2 cellular contexts compared by ENCODE assay signal in genomic region chr15:42364529-42364928, GRCh38.
TF ChIP-seq lines count a peak whose summit lies in the region.

No MANE protein-coding gene starts in this region.

TF ChIP-seq in endothelial cell of umbilical vein, 7 proteins besides CTCF, POLR2A, EP300 and RAD21 (continued from another document):
- TF ChIP-seq EZH2 (IDR thresholded peaks at IDR 0.05; ENCODE audit: borderline replicate concordance, low read depth, low read length, severe bottlenecking): no peak
- no peak for TF ChIP-seq GATA2 (IDR thresholded peaks at IDR 0.05; ENCODE audit: insufficient read depth, insufficient read length, low read depth, low read length)
- TF ChIP-seq FOS (IDR thresholded peaks at IDR 0.05; ENCODE audit: borderline replicate concordance, insufficient read depth, low read length): no peak
- no peak for TF ChIP-seq MAX (IDR thresholded peaks at IDR 0.05; ENCODE audit: insufficient read depth, insufficient read length)

TF ChIP-seq in GM23338, 12 proteins besides CTCF, POLR2A, EP300 and RAD21:
- TF ChIP-seq, protein P1, sequence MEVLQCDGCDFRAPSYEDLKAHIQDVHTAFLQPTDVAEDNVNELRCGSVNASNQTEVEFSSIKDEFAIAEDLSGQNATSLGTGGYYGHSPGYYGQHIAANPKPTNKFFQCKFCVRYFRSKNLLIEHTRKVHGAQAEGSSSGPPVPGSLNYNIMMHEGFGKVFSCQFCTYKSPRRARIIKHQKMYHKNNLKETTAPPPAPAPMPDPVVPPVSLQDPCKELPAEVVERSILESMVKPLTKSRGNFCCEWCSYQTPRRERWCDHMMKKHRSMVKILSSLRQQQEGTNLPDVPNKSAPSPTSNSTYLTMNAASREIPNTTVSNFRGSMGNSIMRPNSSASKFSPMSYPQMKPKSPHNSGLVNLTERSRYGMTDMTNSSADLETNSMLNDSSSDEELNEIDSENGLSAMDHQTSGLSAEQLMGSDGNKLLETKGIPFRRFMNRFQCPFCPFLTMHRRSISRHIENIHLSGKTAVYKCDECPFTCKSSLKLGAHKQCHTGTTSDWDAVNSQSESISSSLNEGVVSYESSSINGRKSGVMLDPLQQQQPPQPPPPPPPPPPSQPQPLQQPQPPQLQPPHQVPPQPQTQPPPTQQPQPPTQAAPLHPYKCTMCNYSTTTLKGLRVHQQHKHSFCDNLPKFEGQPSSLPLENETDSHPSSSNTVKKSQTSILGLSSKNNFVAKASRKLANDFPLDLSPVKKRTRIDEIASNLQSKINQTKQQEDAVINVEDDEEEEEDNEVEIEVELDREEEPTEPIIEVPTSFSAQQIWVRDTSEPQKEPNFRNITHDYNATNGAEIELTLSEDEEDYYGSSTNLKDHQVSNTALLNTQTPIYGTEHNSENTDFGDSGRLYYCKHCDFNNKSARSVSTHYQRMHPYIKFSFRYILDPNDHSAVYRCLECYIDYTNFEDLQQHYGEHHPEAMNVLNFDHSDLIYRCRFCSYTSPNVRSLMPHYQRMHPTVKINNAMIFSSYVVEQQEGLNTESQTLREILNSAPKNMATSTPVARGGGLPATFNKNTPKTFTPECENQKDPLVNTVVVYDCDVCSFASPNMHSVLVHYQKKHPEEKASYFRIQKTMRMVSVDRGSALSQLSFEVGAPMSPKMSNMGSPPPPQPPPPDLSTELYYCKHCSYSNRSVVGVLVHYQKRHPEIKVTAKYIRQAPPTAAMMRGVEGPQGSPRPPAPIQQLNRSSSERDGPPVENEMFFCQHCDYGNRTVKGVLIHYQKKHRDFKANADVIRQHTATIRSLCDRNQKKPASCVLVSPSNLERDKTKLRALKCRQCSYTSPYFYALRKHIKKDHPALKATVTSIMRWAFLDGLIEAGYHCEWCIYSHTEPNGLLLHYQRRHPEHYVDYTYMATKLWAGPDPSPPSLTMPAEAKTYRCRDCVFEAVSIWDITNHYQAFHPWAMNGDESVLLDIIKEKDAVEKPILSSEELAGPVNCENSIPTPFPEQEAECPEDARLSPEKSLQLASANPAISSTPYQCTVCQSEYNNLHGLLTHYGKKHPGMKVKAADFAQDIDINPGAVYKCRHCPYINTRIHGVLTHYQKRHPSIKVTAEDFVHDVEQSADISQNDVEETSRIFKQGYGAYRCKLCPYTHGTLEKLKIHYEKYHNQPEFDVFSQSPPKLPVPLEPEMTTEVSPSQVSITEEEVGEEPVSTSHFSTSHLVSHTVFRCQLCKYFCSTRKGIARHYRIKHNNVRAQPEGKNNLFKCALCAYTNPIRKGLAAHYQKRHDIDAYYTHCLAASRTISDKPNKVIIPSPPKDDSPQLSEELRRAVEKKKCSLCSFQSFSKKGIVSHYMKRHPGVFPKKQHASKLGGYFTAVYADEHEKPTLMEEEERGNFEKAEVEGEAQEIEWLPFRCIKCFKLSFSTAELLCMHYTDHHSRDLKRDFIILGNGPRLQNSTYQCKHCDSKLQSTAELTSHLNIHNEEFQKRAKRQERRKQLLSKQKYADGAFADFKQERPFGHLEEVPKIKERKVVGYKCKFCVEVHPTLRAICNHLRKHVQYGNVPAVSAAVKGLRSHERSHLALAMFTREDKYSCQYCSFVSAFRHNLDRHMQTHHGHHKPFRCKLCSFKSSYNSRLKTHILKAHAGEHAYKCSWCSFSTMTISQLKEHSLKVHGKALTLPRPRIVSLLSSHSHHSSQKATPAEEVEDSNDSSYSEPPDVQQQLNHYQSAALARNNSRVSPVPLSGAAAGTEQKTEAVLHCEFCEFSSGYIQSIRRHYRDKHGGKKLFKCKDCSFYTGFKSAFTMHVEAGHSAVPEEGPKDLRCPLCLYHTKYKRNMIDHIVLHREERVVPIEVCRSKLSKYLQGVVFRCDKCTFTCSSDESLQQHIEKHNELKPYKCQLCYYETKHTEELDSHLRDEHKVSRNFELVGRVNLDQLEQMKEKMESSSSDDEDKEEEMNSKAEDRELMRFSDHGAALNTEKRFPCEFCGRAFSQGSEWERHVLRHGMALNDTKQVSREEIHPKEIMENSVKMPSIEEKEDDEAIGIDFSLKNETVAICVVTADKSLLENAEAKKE (CRISPR knock-in tag; IDR thresholded peaks at IDR 0.05): no peak
- TF ChIP-seq ZNF331 (CRISPR knock-in tag; IDR thresholded peaks at IDR 0.05; ENCODE audit: low read depth): no peak
- no peak for TF ChIP-seq POLR2AphosphoS5 (IDR thresholded peaks at IDR 0.05; ENCODE audit: low read depth)
- TF ChIP-seq EZH2phosphoT487 (IDR thresholded peaks at IDR 0.05; ENCODE audit: unreplicated experiment): no peak
- TF ChIP-seq NANOG (IDR thresholded peaks at IDR 0.05; ENCODE audit: borderline replicate concordance): no peak
- TF ChIP-seq, protein P2, sequence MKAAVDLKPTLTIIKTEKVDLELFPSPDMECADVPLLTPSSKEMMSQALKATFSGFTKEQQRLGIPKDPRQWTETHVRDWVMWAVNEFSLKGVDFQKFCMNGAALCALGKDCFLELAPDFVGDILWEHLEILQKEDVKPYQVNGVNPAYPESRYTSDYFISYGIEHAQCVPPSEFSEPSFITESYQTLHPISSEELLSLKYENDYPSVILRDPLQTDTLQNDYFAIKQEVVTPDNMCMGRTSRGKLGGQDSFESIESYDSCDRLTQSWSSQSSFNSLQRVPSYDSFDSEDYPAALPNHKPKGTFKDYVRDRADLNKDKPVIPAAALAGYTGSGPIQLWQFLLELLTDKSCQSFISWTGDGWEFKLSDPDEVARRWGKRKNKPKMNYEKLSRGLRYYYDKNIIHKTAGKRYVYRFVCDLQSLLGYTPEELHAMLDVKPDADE (IDR thresholded peaks at IDR 0.05): no peak
- TF ChIP-seq ZNF114 (CRISPR knock-in tag; IDR thresholded peaks at IDR 0.05): no peak
- no peak for TF ChIP-seq STAT1 (IDR thresholded peaks at IDR 0.05; ENCODE audit: unreplicated experiment)
- no peak for TF ChIP-seq JUNB (IDR thresholded peaks at IDR 0.05; ENCODE audit: unreplicated experiment)
- TF ChIP-seq REST (IDR thresholded peaks at IDR 0.05; ENCODE audit: unreplicated experiment): no peak
